1 cellular context compared by ENCODE assay signal in genomic region chr20:49283703-49284625, GRCh38.
A peak's percentile ranks its signal among the peaks of the same experiment; 100 is the strongest.
TF ChIP-seq lines count a peak whose summit lies in the region.

No MANE protein-coding gene starts in this region.

TF ChIP-seq in K562, 482 proteins besides CTCF, POLR2A, EP300 and RAD21 (continued from another document):
- no peak for TF ChIP-seq AFF1 (IDR thresholded peaks at IDR 0.05; ENCODE audit: low read depth in 1 of 2, partially characterized antibody in 2 of 2)
- no peak for TF ChIP-seq MAX (CRISPR knock-in tag; IDR thresholded peaks at IDR 0.05)
- no peak for TF ChIP-seq RREB1 (CRISPR knock-in tag; IDR thresholded peaks at IDR 0.05)
- no peak for TF ChIP-seq NCOA4 (IDR thresholded peaks at IDR 0.05; ENCODE audit: partially characterized antibody)
- no peak for TF ChIP-seq ILF3 (IDR thresholded peaks at IDR 0.05; ENCODE audit: borderline replicate concordance)
- no peak for TF ChIP-seq ARID4B (CRISPR knock-in tag; IDR thresholded peaks at IDR 0.05)
- peak; percentile 13; the same call in 1 of the 2 replicates for TF ChIP-seq POLR2AphosphoS2 (IDR thresholded peaks at IDR 0.05; ENCODE audit: low read length)
- no peak for TF ChIP-seq CHD1 (IDR thresholded peaks at IDR 0.05; ENCODE audit: low read length)
- no peak for TF ChIP-seq CCAR2 (IDR thresholded peaks at IDR 0.05; ENCODE audit: low read depth, low read length)
- TF ChIP-seq ZNF740 (CRISPR knock-in tag; IDR thresholded peaks at IDR 0.05): no peak
- TF ChIP-seq ZNF740 (tag; IDR thresholded peaks at IDR 0.05): no peak
- no peak for TF ChIP-seq ZFP30 (CRISPR knock-in tag; IDR thresholded peaks at IDR 0.05; ENCODE audit: borderline replicate concordance)
- TF ChIP-seq POLR2AphosphoS5 (IDR thresholded peaks at IDR 0.05; ENCODE audit: control insufficient read depth, insufficient read depth, low read depth, low read length): peak; percentile 58
- TF ChIP-seq MEIS2 (IDR thresholded peaks at IDR 0.05; ENCODE audit: partially characterized antibody): no peak
- TF ChIP-seq ZNF699 (CRISPR knock-in tag; IDR thresholded peaks at IDR 0.05; ENCODE audit: insufficient replicate concordance): no peak
- TF ChIP-seq ZNF311 (CRISPR knock-in tag; IDR thresholded peaks at IDR 0.05): no peak
- TF ChIP-seq TFAP4 (CRISPR knock-in tag; IDR thresholded peaks at IDR 0.05; ENCODE audit: borderline replicate concordance): no peak
- TF ChIP-seq ETS1 (conservative IDR thresholded peaks at IDR 0.05; ENCODE audit: control insufficient read depth, low read depth, low read length): no peak
- no peak for TF ChIP-seq ZNF395 (CRISPR knock-in tag; IDR thresholded peaks at IDR 0.05)
- TF ChIP-seq TAF9B (IDR thresholded peaks at IDR 0.05; ENCODE audit: partially characterized antibody): no peak
- TF ChIP-seq RBM17 (IDR thresholded peaks at IDR 0.05; ENCODE audit: borderline replicate concordance, low read depth, low read length): no peak
- TF ChIP-seq FOXK2 (conservative IDR thresholded peaks at IDR 0.05 in 1 of 2, IDR thresholded peaks at IDR 0.05 in 1 of 2; ENCODE audit: low read depth in 2 of 2): no peak
- no peak for TF ChIP-seq ZNF280B (CRISPR knock-in tag; IDR thresholded peaks at IDR 0.05)
- TF ChIP-seq MBD1 (CRISPR knock-in tag; IDR thresholded peaks at IDR 0.05): no peak
